ENCODE assay signal across 1 cellular context in the genomic region with DNA sequence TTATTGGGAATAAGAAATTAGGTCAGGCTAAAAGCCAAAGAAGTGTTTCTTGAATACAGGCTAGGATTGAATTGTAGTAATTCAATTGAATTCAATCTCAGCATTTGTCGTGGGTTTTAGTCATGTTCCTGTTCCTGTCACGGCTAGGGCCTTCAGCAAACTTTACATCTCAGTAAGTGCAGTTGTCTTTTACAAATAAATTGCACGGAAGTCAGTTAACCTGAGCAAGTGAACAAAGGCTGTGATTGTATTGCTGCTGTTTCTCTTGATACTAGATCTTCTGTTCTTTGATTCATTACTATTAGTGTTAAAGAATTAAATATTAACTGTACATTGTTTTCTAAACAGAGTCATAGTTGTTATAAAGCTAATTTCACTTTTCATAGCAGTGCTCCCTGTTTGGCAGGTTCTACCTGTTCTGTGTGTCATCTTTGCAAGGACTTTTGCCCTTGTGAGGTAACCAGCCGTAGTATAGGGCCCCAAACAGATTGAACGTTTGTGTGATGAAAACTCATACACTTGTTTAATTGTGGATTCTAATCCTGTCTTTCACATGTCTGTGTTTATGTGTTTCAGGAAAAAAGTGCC.
TF ChIP-seq lines count a peak whose summit lies in the region.

No MANE protein-coding gene starts in this region.

TF ChIP-seq in A549, 52 proteins besides CTCF, POLR2A, EP300 and RAD21 (continued from another document):
- TF ChIP-seq, protein P1, sequence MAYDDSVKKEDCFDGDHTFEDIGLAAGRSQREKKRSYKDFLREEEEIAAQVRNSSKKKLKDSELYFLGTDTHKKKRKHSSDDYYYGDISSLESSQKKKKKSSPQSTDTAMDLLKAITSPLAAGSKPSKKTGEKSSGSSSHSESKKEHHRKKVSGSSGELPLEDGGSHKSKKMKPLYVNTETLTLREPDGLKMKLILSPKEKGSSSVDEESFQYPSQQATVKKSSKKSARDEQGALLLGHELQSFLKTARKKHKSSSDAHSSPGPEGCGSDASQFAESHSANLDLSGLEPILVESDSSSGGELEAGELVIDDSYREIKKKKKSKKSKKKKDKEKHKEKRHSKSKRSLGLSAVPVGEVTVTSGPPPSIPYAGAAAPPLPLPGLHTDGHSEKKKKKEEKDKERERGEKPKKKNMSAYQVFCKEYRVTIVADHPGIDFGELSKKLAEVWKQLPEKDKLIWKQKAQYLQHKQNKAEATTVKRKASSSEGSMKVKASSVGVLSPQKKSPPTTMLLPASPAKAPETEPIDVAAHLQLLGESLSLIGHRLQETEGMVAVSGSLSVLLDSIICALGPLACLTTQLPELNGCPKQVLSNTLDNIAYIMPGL (CRISPR knock-in tag; IDR thresholded peaks at IDR 0.05; ENCODE audit: borderline replicate concordance): no peak
- TF ChIP-seq JUN (IDR thresholded peaks at IDR 0.05) (no peak), EHMT2 (IDR thresholded peaks at IDR 0.05; ENCODE audit: low read depth) (no peak), ESRRA (IDR thresholded peaks at IDR 0.05; ENCODE audit: borderline replicate concordance, low read length) (no peak), SMC3 (IDR thresholded peaks at IDR 0.05) (no peak)
